ENCODE assay signal across 9 cellular contexts in the genomic region with DNA sequence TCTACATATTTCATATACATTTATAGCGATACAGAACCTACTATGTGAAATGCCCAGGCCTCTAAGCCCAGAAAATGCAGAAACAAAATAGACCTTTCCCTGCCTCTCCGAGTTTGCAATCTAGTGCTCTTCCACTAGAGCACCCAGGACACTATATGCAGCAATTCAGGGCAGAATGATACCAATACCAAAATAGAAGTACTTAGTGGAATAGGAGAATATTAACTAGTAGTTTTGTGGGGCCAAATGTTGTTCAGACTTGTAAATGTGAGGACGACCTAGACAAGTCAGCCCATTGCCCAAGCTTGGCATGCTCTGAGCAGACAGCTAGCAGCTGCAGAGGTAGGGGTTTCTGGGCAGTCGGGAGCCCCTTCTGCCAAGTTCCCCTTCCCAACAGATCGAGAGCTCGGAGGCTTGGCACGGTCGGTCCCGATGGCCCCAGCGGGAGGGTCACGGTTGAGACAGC. TPM values are rescaled to one million over a fixed set of nuclear protein-coding genes. Genes with fewer than 3 reads are reported as not detected.
DNase-seq lines count a peak whose midpoint lies in the region; TF ChIP-seq lines count a peak whose summit lies in the region.
"Had no signal": no experiment of that assay in that cellular context is flagged by ENCODE, and none has a peak within 500 bp of the region (broad histone marks: within the 10 kb centered on the region; RNA-seq: fewer than 3 reads in every experiment).

No MANE protein-coding gene starts in this region.

- H3K27me3 Mint-ChIP-seq in activated CD4-positive, alpha-beta T cell treated with anti-CD3 and anti-CD28 coated beads, Interleukin-2, amount 10 ng/mL, durations not matched to agents 24 days and 14 days: peaks cover 31% of the 10 kb centered on the region

- no peak overlapping the region for H3K27ac Mint-ChIP-seq in activated CD4-positive, alpha-beta T cell treated with anti-CD3 and anti-CD28 coated beads, Interleukin-2, amount 10 ng/mL, durations not matched to agents 24 days and 14 days

- H3K4me3 ChIP-seq in fibroblast of mammary gland (ENCODE audit: control insufficient read depth, low read depth, low read length) (peak overlapping the region; percentile 41), skin epidermis (peak overlapping the region in 6 of 7 experiments; percentile 15 to 45 (median 22))

- peak overlapping the region in 5 of 21 experiments; percentile 7 to 44 (median 36) for H3K27ac ChIP-seq in skin epidermis

- intact Hi-C loops in activated CD4-positive, alpha-beta T cell treated with anti-CD3 and anti-CD28 coated beads, Interleukin-2, amount 10 ng/mL, durations not matched to agents 24 days and 14 days (cut with micrococcal nuclease): no loop called here

- H3K4me1 Mint-ChIP-seq in activated CD4-positive, alpha-beta T cell treated with anti-CD3 and anti-CD28 coated beads, Interleukin-2, amount 10 ng/mL, durations not matched to agents 24 days and 14 days: peaks cover 9% of the 10 kb centered on the region

- H3K4me3 Mint-ChIP-seq in activated CD4-positive, alpha-beta T cell treated with anti-CD3 and anti-CD28 coated beads, Interleukin-2, amount 10 ng/mL, durations not matched to agents 24 days and 14 days: no peak overlapping the region

- peak; percentile 52 for DNase-seq in GM03348 (ENCODE audit: low spot score)
- peak; percentile 87 for DNase-seq in NCI-H526 treated with DMSO at 0.1 percent for 48 hours (lab: John Stamatoyannopoulos, UW)
- peak; percentile 25 for DNase-seq in fibroblast of mammary gland (ENCODE audit: low read depth)
- DNase-seq in central memory CD4-positive, alpha-beta T cell: no peak
- no peak for DNase-seq in NCI-H446 (lab: John Stamatoyannopoulos, UW)
- no peak for DNase-seq in activated CD4-positive, alpha-beta T cell treated with anti-CD3 and anti-CD28 coated beads, Interleukin-2, amount 10 ng/mL, durations not matched to agents 24 days and 14 days
- DNase-seq: T1000 had no signal

- H3K36me3 Mint-ChIP-seq in activated CD4-positive, alpha-beta T cell treated with anti-CD3 and anti-CD28 coated beads, Interleukin-2, amount 10 ng/mL, durations not matched to agents 24 days and 14 days (ENCODE audit: low read depth): no peaks in the 10 kb centered on the region

- H3K9me3 Mint-ChIP-seq in activated CD4-positive, alpha-beta T cell treated with anti-CD3 and anti-CD28 coated beads, Interleukin-2, amount 10 ng/mL, durations not matched to agents 24 days and 14 days: no peaks in the 10 kb centered on the region

- TF ChIP-seq CTCF in fibroblast of mammary gland (conservative IDR thresholded peaks at IDR 0.05; ENCODE audit: control insufficient read depth, insufficient read depth, low read depth, low read length): peak; percentile 11

RNA-seq across cellular contexts. Expression of a gene that starts 35.8 kb away (rescaled TPM):
- total RNA-seq in activated CD4-positive, alpha-beta T cell treated with anti-CD3 and anti-CD28 coated beads, Interleukin-2, amount 10 ng/mL, durations not matched to agents 24 days and 14 days: 46.3 and 46.7 TPM in 2 replicates
- total RNA-seq: bronchial epithelial cell had no signal

Comparison
In these comparisons a context has a peak if more than half of its experiments do, and no peak if none do; other contexts are left out.
1. DNase-seq: peak in GM03348 (single experiment), NCI-H526 treated with DMSO at 0.1 percent for 48 hours (single experiment) and fibroblast of mammary gland (single experiment); none in central memory CD4-positive, alpha-beta T cell (single experiment), NCI-H446 (0 of 2) and activated CD4-positive, alpha-beta T cell treated with anti-CD3 and anti-CD28 coated beads, Interleukin-2, amount 10 ng/mL, durations not matched to agents 24 days and 14 days (single experiment).